ENCODE assay signal across 16 cellular contexts in the genomic region with DNA sequence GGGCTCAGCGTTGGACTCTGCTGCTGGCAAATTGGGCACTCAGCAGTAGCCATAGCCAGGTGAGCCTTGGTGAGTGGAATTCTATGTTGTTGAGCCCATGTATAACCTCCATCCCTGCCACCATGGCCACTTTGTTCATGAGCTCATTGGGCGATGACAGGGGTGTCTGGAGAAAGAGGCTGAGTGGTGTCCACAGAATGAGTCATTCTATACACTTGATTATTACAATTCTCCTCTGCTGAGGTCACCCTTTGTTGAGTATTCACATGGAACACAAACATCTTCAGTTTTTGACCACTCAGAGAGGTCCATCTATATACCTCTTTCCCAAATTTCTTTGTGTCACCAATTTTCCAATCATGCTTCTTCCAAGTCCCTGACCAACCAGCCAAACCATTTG.
"Had no signal": no experiment of that assay in that cellular context is flagged by ENCODE, and none has a peak within 500 bp of the region (broad histone marks: within the 10 kb centered on the region; RNA-seq: fewer than 3 reads in every experiment).

No MANE protein-coding gene starts in this region.

- H3K36me3 ChIP-seq: heart right ventricle, neutrophil, right lobe of liver, tibial artery, upper lobe of left lung, uterus had no signal

- H3K27me3 ChIP-seq: heart right ventricle, neutrophil, right lobe of liver, tibial artery, upper lobe of left lung, uterus had no signal

- DNase-seq: effector CD4-positive, alpha-beta T cell; endodermal cell; heart right ventricle; hypothalamus; kidney glomerular epithelial cell; mucosa of descending colon; naive thymus-derived CD8-positive, alpha-beta T cell; psoas muscle; retina; right lobe of liver; stimulated activated CD4-positive, alpha-beta T cell treated with anti-CD3 and anti-CD28 coated beads, Interleukin-4, amount 100 ng/mL, for 1 hour; stimulated activated CD8-positive, alpha-beta memory T cell treated with anti-CD3 and anti-CD28 coated beads, Interleukin-4, amount 100 ng/mL, for 48 hours; tibial artery; upper lobe of left lung; uterus had no signal

- H3K27ac ChIP-seq: heart right ventricle, neutrophil, psoas muscle, right lobe of liver, tibial artery, upper lobe of left lung, uterus had no signal

- H3K4me3 ChIP-seq: heart right ventricle, mucosa of descending colon, psoas muscle, right lobe of liver, tibial artery, upper lobe of left lung, uterus had no signal
